2 cellular contexts compared by ENCODE assay signal in the genomic region with DNA sequence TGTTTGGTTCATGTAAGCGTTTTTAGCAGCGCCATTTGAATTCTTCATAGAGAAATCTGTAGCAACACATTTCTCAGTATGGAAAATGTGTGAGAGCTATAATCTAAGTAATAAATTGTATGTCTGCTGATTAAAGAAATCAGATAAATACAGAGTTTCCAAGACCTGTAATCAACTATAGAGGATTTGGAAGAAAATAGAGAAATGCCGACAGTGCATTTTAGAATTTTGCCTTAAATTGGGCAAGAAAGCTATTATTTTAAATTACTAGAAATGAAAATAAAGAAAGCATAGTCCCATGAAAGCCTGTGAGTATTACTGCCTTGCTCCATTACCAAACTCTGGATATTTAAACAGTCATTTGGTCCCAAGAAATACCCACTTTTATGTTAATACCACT.
TF ChIP-seq lines count a peak whose summit lies in the region.

No MANE protein-coding gene starts in this region.

TF ChIP-seq in IMR-90, 13 proteins besides CTCF, POLR2A, EP300 and RAD21:
- no peak for TF ChIP-seq SMC3 (IDR thresholded peaks at IDR 0.05; ENCODE audit: low read depth, low read length)
- TF ChIP-seq MAFK (IDR thresholded peaks at IDR 0.05; ENCODE audit: low read depth, low read length) = peak; percentile 98

TF ChIP-seq in H1, 55 proteins besides CTCF, POLR2A, EP300 and RAD21:
- TF ChIP-seq, protein P1, sequence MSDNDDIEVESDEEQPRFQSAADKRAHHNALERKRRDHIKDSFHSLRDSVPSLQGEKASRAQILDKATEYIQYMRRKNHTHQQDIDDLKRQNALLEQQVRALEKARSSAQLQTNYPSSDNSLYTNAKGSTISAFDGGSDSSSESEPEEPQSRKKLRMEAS (IDR thresholded peaks at IDR 0.05) = no peak
- peak; percentile 83; the same call in 1 of the 2 replicates for TF ChIP-seq MAFK (IDR thresholded peaks at IDR 0.05; ENCODE audit: low read depth, low read length)
